ENCODE assay signal across 25 cellular contexts in the genomic region with DNA sequence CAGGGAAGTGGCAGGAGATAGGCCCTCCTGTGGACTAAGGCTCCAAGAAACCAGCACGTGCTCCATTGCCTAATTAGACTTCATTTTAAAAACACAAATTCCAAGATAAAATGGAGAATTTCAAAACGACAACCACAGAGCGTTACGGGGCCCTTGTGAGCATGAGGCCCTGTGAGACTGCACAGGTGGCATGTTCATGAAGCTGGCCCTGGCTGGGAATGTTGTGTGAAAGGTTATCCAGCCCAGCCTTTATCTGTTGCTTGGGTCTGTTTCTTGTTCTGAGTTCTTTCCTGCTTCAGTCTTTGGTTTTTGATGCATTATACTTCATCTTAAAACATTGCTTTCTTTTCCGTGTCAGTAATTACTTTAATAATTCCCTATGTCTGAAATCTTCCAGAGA.
"Had no signal": no experiment of that assay in that cellular context is flagged by ENCODE, and none has a peak within 500 bp of the region (broad histone marks: within the 10 kb centered on the region; RNA-seq: fewer than 3 reads in every experiment).

No MANE protein-coding gene starts in this region.

- DNase-seq: naive B cell; naive thymus-derived CD8-positive, alpha-beta T cell; nephron progenitor cell; occipital lobe; ovary; right cardiac atrium; stimulated activated CD4-positive, alpha-beta T cell treated with anti-CD3 and anti-CD28 coated beads, Interleukin-15, amount 100 ng/mL, for 24 hours; stimulated activated CD4-positive, alpha-beta T cell treated with anti-CD3 and anti-CD28 coated beads, Interleukin-2, amount 100 ng/mL, for 24 hours; stimulated activated CD4-positive, alpha-beta T cell treated with anti-CD3 and anti-CD28 coated beads, Interleukin-2, amount 100 ng/mL, for 48 hours; stimulated activated CD4-positive, alpha-beta T cell treated with anti-CD3 and anti-CD28 coated beads, Interleukin-4, amount 100 ng/mL, for 24 hours; stimulated activated naive B cell treated with anti-CD40 and anti-IgM and Interleukin-4, amounts not matched to agents 10 μg/mL and 1 μg/mL and 100 μg/mL, for 72 hours; stimulated activated naive CD4-positive, alpha-beta T cell treated with Interleukin-2 at 50 U/mL for 16 hours; stomach; thyroid gland; trophoblast cell; upper lobe of left lung had no signal

- ATAC-seq: naive thymus-derived CD8-positive, alpha-beta T cell; natural killer cell treated with Interleukin-12 subunit alpha and Interleukin-12 subunit beta and Interleukin-15 and Interleukin-18, amount 100 ng/mL, for 72 hours; right cardiac atrium; sciatic nerve; stimulated activated effector memory CD8-positive, alpha-beta T cell treated with anti-CD3 and anti-CD28 coated beads, Interleukin-12 subunit alpha, Interleukin-12 subunit beta, amount 100 ng/mL, for 72 hours; stimulated activated naive B cell treated with anti-CD40 and anti-IgM and Interleukin-4, amounts not matched to agents 10 μg/mL and 1 μg/mL and 100 μg/mL, for 72 hours had no signal

- H3K9me3 ChIP-seq: ovary, prostate gland, stomach, thoracic aorta, thyroid gland, tibial nerve, upper lobe of left lung, vagina had no signal

- FAIRE-seq: urothelium cell line had no signal

- H3K27me3 ChIP-seq: ovary, stomach, thyroid gland, tibial nerve, upper lobe of left lung, vagina had no signal

- H3K36me3 ChIP-seq: ovary, prostate gland, stomach, thoracic aorta, thyroid gland, tibial nerve, upper lobe of left lung, vagina had no signal

- H3K4me3 ChIP-seq: ovary, prostate gland, skin epidermis, stomach, thoracic aorta, thyroid gland, tibial nerve, upper lobe of left lung, vagina had no signal

- H3K4me1 ChIP-seq: prostate gland, stomach, thyroid gland, tibial nerve, upper lobe of left lung, vagina had no signal

- H3K27ac ChIP-seq: ovary, prostate gland, skin epidermis, stomach, thoracic aorta, thyroid gland, tibial nerve, upper lobe of left lung, vagina had no signal
